33 cellular contexts compared by ENCODE assay signal in genomic region chr9:126623667-126624452, GRCh38. TPM values are rescaled to one million over a fixed set of nuclear protein-coding genes. Genes with fewer than 3 reads are reported as not detected.
A peak's percentile ranks its signal among the peaks of the same experiment; 100 is the strongest.
DNase-seq lines count a peak whose midpoint lies in the region; ATAC-seq and TF ChIP-seq lines count a peak whose summit lies in the region.
"Had no signal": no experiment of that assay in that cellular context is flagged by ENCODE, and none has a peak within 500 bp of the region (broad histone marks: within the 10 kb centered on the region; RNA-seq: fewer than 3 reads in every experiment).

No MANE protein-coding gene starts in this region.

- DNase-seq in ELF-1 (ENCODE audit: low read depth, low spot score) (peak; percentile 65), endodermal cell (peak; percentile 79), neural crest cell (ENCODE audit: low read depth, low spot score) (no peak), GDM1 (lab: John Stamatoyannopoulos, UW) (no peak), dermis blood vessel endothelial cell (no peak)
- DNase-seq: activated CD4-positive, alpha-beta T cell treated with anti-CD3 and anti-CD28 coated beads, Interleukin-2, amount 10 ng/mL, durations not matched to agents 24 days and 14 days; activated naive CD4-positive, alpha-beta T cell; activated T-cell treated with anti-CD3 and anti-CD28 coated beads, Interleukin-2, amount 50 U/mL, for 48 hours; brain microvascular endothelial cell; DMS53; effector memory CD4-positive, alpha-beta T cell; foreskin keratinocyte; GF-D8; hypothalamus; Karpas-422; midbrain; MV-4-11; naive thymus-derived CD4-positive, alpha-beta T cell; NCI-H146; NCI-H2171; NCI-H524 treated with DMSO at 0.1 percent for 48 hours; NK-92 treated with Interleukin-12 subunit alpha and Interleukin-12 subunit beta, amount 100 ng/mL, for 24 hours; PC-3; spleen; upper lobe of right lung had no signal

- H3K27ac Mint-ChIP-seq in endodermal cell (no peak overlapping the region), neural crest cell (ENCODE audit: unreplicated experiment) (no peak overlapping the region)
- H3K27ac Mint-ChIP-seq: activated CD4-positive, alpha-beta T cell treated with anti-CD3 and anti-CD28 coated beads, Interleukin-2, amount 10 ng/mL, durations not matched to agents 24 days and 14 days; naive thymus-derived CD4-positive, alpha-beta T cell had no signal

- H3K9me3 ChIP-seq in HUES48 (ENCODE audit: control insufficient read depth, insufficient read depth, low read length) (no peaks in the 10 kb centered on the region), endodermal cell (ENCODE audit: control insufficient read depth, low read length) (no peaks in the 10 kb centered on the region)
- H3K9me3 ChIP-seq: spleen, upper lobe of right lung had no signal

- H3K27ac ChIP-seq in HUES48 (ENCODE audit: low read depth, low read length), result no peak overlapping the region
- H3K27ac ChIP-seq in endodermal cell (ENCODE audit: low read depth, low read length), result no peak overlapping the region
- H3K27ac ChIP-seq: BLaER1 treated with 17β-estradiol and CSF1 and Interleukin-3, amounts not matched to agents 10 nM and 100 nM; brain microvascular endothelial cell; foreskin keratinocyte; spleen; upper lobe of right lung; VCaP had no signal

- no peaks in the 10 kb centered on the region for H3K36me3 ChIP-seq in HUES48 (ENCODE audit: control insufficient read depth, insufficient read depth, low read length)
- no peaks in the 10 kb centered on the region for H3K36me3 ChIP-seq in endodermal cell (ENCODE audit: control insufficient read depth, insufficient read depth, low read length)
- H3K36me3 ChIP-seq: BLaER1 treated with 17β-estradiol and CSF1 and Interleukin-3, amounts not matched to agents 10 nM and 100 nM; brain microvascular endothelial cell; spleen; upper lobe of right lung had no signal

- H3K4me1 Mint-ChIP-seq in endodermal cell (peaks cover 45% of the 10 kb centered on the region), neural crest cell (peaks cover 24% of the 10 kb centered on the region)

- H3K4me3 ChIP-seq in HUES48 (ENCODE audit: low read depth, low read length) (peak overlapping the region; percentile 40; the same call in 1 of the 2 replicates), endodermal cell (ENCODE audit: low read length) (peak overlapping the region; percentile 67)
- H3K4me3 ChIP-seq: BLaER1 treated with 17β-estradiol and CSF1 and Interleukin-3, amounts not matched to agents 10 nM and 100 nM; upper lobe of right lung had no signal

- ATAC-seq in GM21381 (IDR thresholded peaks at IDR 0.05; ENCODE audit: unreplicated experiment), result no peak
- ATAC-seq: esophagus mucosa; foreskin keratinocyte; naive thymus-derived CD4-positive, alpha-beta T cell; PC-3; right cardiac atrium; Right ventricle myocardium inferior; upper lobe of right lung had no signal

- H3K9ac ChIP-seq in HUES48 (ENCODE audit: low read depth, low read length), result no peak overlapping the region
- no peak overlapping the region for H3K9ac ChIP-seq in endodermal cell (ENCODE audit: extremely low read depth, low read length, poor library complexity, severe bottlenecking)
- H3K9ac ChIP-seq: BLaER1 treated with 17β-estradiol and CSF1 and Interleukin-3, amounts not matched to agents 10 nM and 100 nM had no signal

- H3K27me3 ChIP-seq in HUES48 (ENCODE audit: control insufficient read depth, insufficient read depth, low read length), result peaks cover 100% of the 10 kb centered on the region
- H3K27me3 ChIP-seq in endodermal cell (ENCODE audit: control insufficient read depth, insufficient read depth, low read length, poor library complexity, severe bottlenecking), result peaks cover 100% of the 10 kb centered on the region

- peak overlapping the region; percentile 57 for H3K4me3 Mint-ChIP-seq in endodermal cell
- peak overlapping the region; percentile 69 for H3K4me3 Mint-ChIP-seq in neural crest cell
- H3K4me3 Mint-ChIP-seq: activated CD4-positive, alpha-beta T cell treated with anti-CD3 and anti-CD28 coated beads, Interleukin-2, amount 10 ng/mL, durations not matched to agents 24 days and 14 days had no signal

- WGBS in endodermal cell (ENCODE audit: insufficient coverage in 1 of 2, insufficient read length in 1 of 2), 2 experiments, result 2% methylated on average over 27 to 52 of the region's 52 CpGs

- peaks cover 4% of the 10 kb centered on the region for H3K36me3 Mint-ChIP-seq in endodermal cell (ENCODE audit: low read depth)
- H3K36me3 Mint-ChIP-seq in neural crest cell (ENCODE audit: low read depth), result no peaks in the 10 kb centered on the region
- H3K36me3 Mint-ChIP-seq: naive thymus-derived CD4-positive, alpha-beta T cell had no signal

- H3K27me3 Mint-ChIP-seq in endodermal cell (ENCODE audit: insufficient read depth) (peaks cover 99% of the 10 kb centered on the region), neural crest cell (ENCODE audit: low read depth) (peaks cover 100% of the 10 kb centered on the region)

- no peaks in the 10 kb centered on the region for H3K9me3 Mint-ChIP-seq in endodermal cell
- H3K9me3 Mint-ChIP-seq in neural crest cell, result no peaks in the 10 kb centered on the region
- H3K9me3 Mint-ChIP-seq: activated CD4-positive, alpha-beta T cell treated with anti-CD3 and anti-CD28 coated beads, Interleukin-2, amount 10 ng/mL, durations not matched to agents 24 days and 14 days had no signal

- peaks cover 54% of the 10 kb centered on the region for H3K4me1 ChIP-seq in HUES48 (ENCODE audit: control insufficient read depth, insufficient read depth, low read length)
- H3K4me1 ChIP-seq in endodermal cell (ENCODE audit: control insufficient read depth, insufficient read depth, low read length), result peaks cover 43% of the 10 kb centered on the region
- H3K4me1 ChIP-seq: foreskin keratinocyte had no signal

- TF ChIP-seq CTCF in endodermal cell (conservative IDR thresholded peaks at IDR 0.05), result peak; percentile 29
- no peak for TF ChIP-seq CTCF in neural crest cell (conservative IDR thresholded peaks at IDR 0.05)

RNA-seq across cellular contexts. Expression of gene LMX1B, which starts 10.1 kb away (rescaled TPM):
- total RNA-seq in endodermal cell (10 to 100 TPM; 11.1 to 11.4 TPM), neural crest cell (6.9 and 10.5 TPM in 2 replicates), dermis blood vessel endothelial cell (not detected in 2 replicates)
- polyA plus RNA-seq in endodermal cell (2013, experiment 1 of 2), result 15.4 TPM
- polyA plus RNA-seq in endodermal cell (2013, experiment 2 of 2), result 14.7 TPM
- total RNA-seq: activated CD4-positive, alpha-beta T cell treated with anti-CD3 and anti-CD28 coated beads, Interleukin-2, amount 10 ng/mL, durations not matched to agents 24 days and 14 days; esophagus mucosa; liver; naive thymus-derived CD4-positive, alpha-beta T cell had no signal
- polyA plus RNA-seq: liver; naive thymus-derived CD4-positive, alpha-beta T cell had no signal

Comparison
In these comparisons a context has a peak if more than half of its experiments do, and no peak if none do; other contexts are left out.
1. DNase-seq: peak in ELF-1 (single experiment) and endodermal cell (single experiment); none in neural crest cell (single experiment), GDM1 (single experiment) and dermis blood vessel endothelial cell (single experiment).